19 cellular contexts compared by ENCODE assay signal in genomic region chr10:70616761-70617160, GRCh38. TPM values are rescaled to one million over a fixed set of nuclear protein-coding genes. Genes with fewer than 3 reads are reported as not detected.
"Had no signal": no experiment of that assay in that cellular context is flagged by ENCODE, and none has a peak within 500 bp of the region (broad histone marks: within the 10 kb centered on the region; RNA-seq: fewer than 3 reads in every experiment).

No MANE protein-coding gene starts in this region.

- H3K4me1 Mint-ChIP-seq: memory B cell had no signal

- H3K27ac Mint-ChIP-seq: memory B cell had no signal

- H3K4me3 ChIP-seq: ascending aorta, cardiac muscle cell, colonic mucosa, gastrocnemius medialis, heart right ventricle, left ventricle myocardium inferior, pancreas, SK-N-MC, tibial artery had no signal

- H3K9me3 ChIP-seq: colonic mucosa, gastrocnemius medialis, pancreas had no signal

- DNase-seq: activated CD4-positive, alpha-beta T cell treated with anti-CD3 and anti-CD28 coated beads for 4 hours; activated effector memory CD4-positive, alpha-beta T cell treated with anti-CD3 and anti-CD28 coated beads, Interleukin-2, amount 50 U/mL, for 16 hours; colonic mucosa; gastrocnemius medialis; heart right ventricle; left ventricle myocardium inferior; pancreas; retina; stimulated activated CD4-positive, alpha-beta T cell treated with anti-CD3 and anti-CD28 coated beads, Interleukin-15, amount 100 ng/mL, for 24 hours; stimulated activated CD4-positive, alpha-beta T cell treated with anti-CD3 and anti-CD28 coated beads, Interleukin-4, amount 100 ng/mL, for 4 hours; T-helper 1 cell; tibial artery; WERI-Rb-1 had no signal

- FAIRE-seq: keratinocyte, pancreas had no signal

- H3K4me3 Mint-ChIP-seq: memory B cell had no signal

- ATAC-seq: gastrocnemius medialis, heart right ventricle, pancreas had no signal

- H3K4me1 ChIP-seq: ascending aorta, colonic mucosa, gastrocnemius medialis, pancreas, tibial artery had no signal

- H3K36me3 ChIP-seq: ascending aorta, cardiac muscle cell, colonic mucosa, gastrocnemius medialis, heart right ventricle, left ventricle myocardium inferior, pancreas, tibial artery, WERI-Rb-1 had no signal

RNA-seq across cellular contexts. Expression of gene PRF1, which starts 14.2 kb away (rescaled TPM):
- total RNA-seq: cardiac muscle cell, fibroblast of lung had no signal
- polyA plus RNA-seq: cardiac muscle cell, fibroblast of lung, keratinocyte had no signal
